Comparison of ENCODE assay signal across 13 cellular contexts in genomic region chr2:191612496-191612895, GRCh38.
DNase-seq lines count a peak whose midpoint lies in the region; FAIRE-seq and TF ChIP-seq lines count a peak whose summit lies in the region.
"Had no signal": no experiment of that assay in that cellular context is flagged by ENCODE, and none has a peak within 500 bp of the region (broad histone marks: within the 10 kb centered on the region; RNA-seq: fewer than 3 reads in every experiment).

No MANE protein-coding gene starts in this region.

- POLR2A ChIA-PET in RWPE1 (lab: Yijun Ruan, JAX; ENCODE audit: low non-redundant PET), result no interaction called here

- H3K27me3 ChIP-seq in MM.1S (replicated peaks; ENCODE audit: insufficient read depth, low read length) (no peaks in the 10 kb centered on the region), BE2C (no peaks in the 10 kb centered on the region)
- H3K27me3 ChIP-seq: gastrocnemius medialis, testis had no signal

- H3K4me3 ChIP-seq in skeletal muscle cell (ENCODE audit: low read depth, low read length) (no peak overlapping the region), MM.1S (ENCODE audit: low read length) (no peak overlapping the region), BE2C (ENCODE audit: low read depth, low read length) (no peak overlapping the region)
- H3K4me3 ChIP-seq: gastrocnemius medialis, testis had no signal

- CTCF ChIA-PET in RWPE1 (lab: Yijun Ruan, JAX), result no interaction called here

- H2AFZ ChIP-seq in MM.1S (ENCODE audit: low read length), result no peak overlapping the region

- TF ChIP-seq CTCF in RWPE1 (conservative IDR thresholded peaks at IDR 0.05; ENCODE audit: low read depth), result no peak
- no peak for TF ChIP-seq CTCF in MM.1S (IDR thresholded peaks at IDR 0.05; ENCODE audit: low read length)
- TF ChIP-seq CTCF in BE2C (IDR thresholded peaks at IDR 0.05; ENCODE audit: low read depth, low read length), result no peak

- no peaks in the 10 kb centered on the region for H4K20me1 ChIP-seq in MM.1S (ENCODE audit: insufficient read depth, low read length)

- no peaks in the 10 kb centered on the region for H3K36me3 ChIP-seq in MM.1S (replicated peaks; ENCODE audit: insufficient read depth, low read length)
- H3K36me3 ChIP-seq in BE2C, result no peaks in the 10 kb centered on the region
- H3K36me3 ChIP-seq: gastrocnemius medialis had no signal

- no peaks in the 10 kb centered on the region for H3K9me2 ChIP-seq in MM.1S (replicated peaks; ENCODE audit: insufficient read depth, low read length)

- H3K27ac ChIP-seq in RWPE1, result no peak overlapping the region
- no peak overlapping the region for H3K27ac ChIP-seq in MM.1S (ENCODE audit: low read length)
- H3K27ac ChIP-seq: gastrocnemius medialis, testis had no signal

- peaks cover 11% of the 10 kb centered on the region for H3K4me1 ChIP-seq in MM.1S (ENCODE audit: low read length)
- no peaks in the 10 kb centered on the region for H3K4me1 ChIP-seq in BE2C
- H3K4me1 ChIP-seq: gastrocnemius medialis, testis had no signal

- H3F3A ChIP-seq in MM.1S (ENCODE audit: insufficient read depth, low read length), result peaks cover 5% of the 10 kb centered on the region; the same call in 1 of the 2 replicates

- peak; percentile 96 for FAIRE-seq in G401.6 (lab: Jason Lieb, UNC)

- no peaks in the 10 kb centered on the region for H3K79me2 ChIP-seq in MM.1S (ENCODE audit: low read length)

- no peak overlapping the region for H3K9ac ChIP-seq in MM.1S (ENCODE audit: low read length)

- DNase-seq in RWPE1 (ENCODE audit: low spot score) (peak; percentile 69), fibroblast of peridontal ligament (ENCODE audit: extremely low read depth) (peak; percentile 79), skeletal muscle cell (ENCODE audit: low read depth) (peak; percentile 82), NCI-H2081 (lab: John Stamatoyannopoulos, UW) (no peak), MM.1S (no peak), BE2C (no peak)
- DNase-seq in stimulated activated naive CD4-positive, alpha-beta T cell (lab: John Stamatoyannopoulos, UW), result no peak
- DNase-seq: DMS 273 treated with DMSO at 0.1 percent for 48 hours, gastrocnemius medialis, left ventricle myocardium superior, NCI-H2171 treated with DMSO at 0.1 percent for 48 hours, testis had no signal

- H3K9me3 ChIP-seq in MM.1S (replicated peaks; ENCODE audit: insufficient read depth, low read length) (no peaks in the 10 kb centered on the region), BE2C (no peaks in the 10 kb centered on the region)
- H3K9me3 ChIP-seq: gastrocnemius medialis, testis had no signal

- no peak overlapping the region for H3K4me2 ChIP-seq in MM.1S (ENCODE audit: low read depth, low read length)

Comparison
In these comparisons a context has a peak if more than half of its experiments do, and no peak if none do; other contexts are left out.
1. DNase-seq: peak in RWPE1 (single experiment), fibroblast of peridontal ligament (single experiment) and skeletal muscle cell (single experiment); none in NCI-H2081 (0 of 2), MM.1S (single experiment), stimulated activated naive CD4-positive, alpha-beta T cell (0 of 6) and BE2C (single experiment).